19 cellular contexts compared by ENCODE assay signal in genomic region chr11:94635072-94635471, GRCh38.
"Had no signal": no experiment of that assay in that cellular context is flagged by ENCODE, and none has a peak within 500 bp of the region (broad histone marks: within the 10 kb centered on the region; RNA-seq: fewer than 3 reads in every experiment).

No MANE protein-coding gene starts in this region.

- FAIRE-seq: colon, kidney, TTC549 had no signal

- H3K9me3 Mint-ChIP-seq: activated naive CD8-positive, alpha-beta T cell treated with anti-CD3 and anti-CD28 coated beads for 36 hours; nephron had no signal

- H3K4me1 ChIP-seq: body of pancreas had no signal

- H3K27ac ChIP-seq: body of pancreas, left ventricle myocardium inferior, ovary, thoracic aorta had no signal

- H3K4me3 ChIP-seq: body of pancreas, left ventricle myocardium inferior, ovary, thoracic aorta had no signal

- H3K4me3 Mint-ChIP-seq: activated naive CD8-positive, alpha-beta T cell treated with anti-CD3 and anti-CD28 coated beads for 36 hours; nephron; T-helper 17 cell had no signal

- H3K27me3 ChIP-seq: body of pancreas, ovary had no signal

- H3K36me3 ChIP-seq: left ventricle myocardium inferior, ovary, thoracic aorta had no signal

- DNase-seq: activated CD4-positive, alpha-beta T cell treated with anti-CD3 and anti-CD28 coated beads, Interleukin-2, amount 50 U/mL, for 1 hour; activated CD4-positive, CD25-positive, alpha-beta regulatory T cell; activated CD8-positive, alpha-beta memory T cell treated with anti-CD3 and anti-CD28 coated beads for 24 hours; activated gamma-delta T cell treated with Interleukin-2 at 50 U/mL for 16 hours; activated naive CD8-positive, alpha-beta T cell treated with anti-CD3 and anti-CD28 coated beads for 36 hours; amygdala; body of pancreas; caudate nucleus; hippocampal formation; kidney; left ventricle myocardium inferior; ovary; stimulated activated CD4-positive, alpha-beta T cell treated with anti-CD3 and anti-CD28 coated beads, Interleukin-1b, Interleukin-23, amount 100 ng/mL, for 48 hours; T-helper 17 cell had no signal

- H3K27me3 Mint-ChIP-seq: T-helper 17 cell had no signal

- H3K27ac Mint-ChIP-seq: activated naive CD8-positive, alpha-beta T cell treated with anti-CD3 and anti-CD28 coated beads for 36 hours; nephron; T-helper 17 cell had no signal

- ATAC-seq: body of pancreas, esophagus mucosa, T-helper 17 cell had no signal

- H3K36me3 Mint-ChIP-seq: activated naive CD8-positive, alpha-beta T cell treated with anti-CD3 and anti-CD28 coated beads for 36 hours had no signal
